ENCODE assay signal across 18 cellular contexts in genomic region chr13:81480634-81481033, GRCh38.
DNase-seq lines count a peak whose midpoint lies in the region; ATAC-seq and TF ChIP-seq lines count a peak whose summit lies in the region.
"Had no signal": no experiment of that assay in that cellular context is flagged by ENCODE, and none has a peak within 500 bp of the region (broad histone marks: within the 10 kb centered on the region; RNA-seq: fewer than 3 reads in every experiment).

No MANE protein-coding gene starts in this region.

- no peak overlapping the region for H2BK20ac ChIP-seq in H9 (ENCODE audit: low read depth, low read length, poor library complexity, severe bottlenecking)

- no peaks in the 10 kb centered on the region for H3K36me3 Mint-ChIP-seq in H9 (ENCODE audit: insufficient read depth in 1 of 3, low read depth in 3 of 3)
- H3K36me3 Mint-ChIP-seq: naive thymus-derived CD4-positive, alpha-beta T cell had no signal

- no peak overlapping the region for H2BK120ac ChIP-seq in H9 (ENCODE audit: low read depth, low read length, poor library complexity, severe bottlenecking)

- no peaks in the 10 kb centered on the region for H3K23me2 ChIP-seq in H9 (ENCODE audit: insufficient read length, low read depth, low read length, poor library complexity, severe bottlenecking)

- no peak for ATAC-seq in psoas muscle
- ATAC-seq: activated T-helper 17 cell treated with anti-CD3 and anti-CD28 coated beads, Interleukin-2, amount 50 U/mL, for 72 hours; gastrocnemius medialis; naive thymus-derived CD4-positive, alpha-beta T cell had no signal

- no peaks in the 10 kb centered on the region for H4K20me1 ChIP-seq in H9 (ENCODE audit: control insufficient read depth, insufficient read depth, insufficient read length)

- H2AFZ ChIP-seq in H9 (ENCODE audit: low read length), result no peak overlapping the region

- no peak overlapping the region for H3K14ac ChIP-seq in H9 (ENCODE audit: insufficient read depth, low read length)

- H2BK5ac ChIP-seq in H9 (ENCODE audit: insufficient read length, low read length), result no peak overlapping the region

- TF ChIP-seq EP300 in suprapubic skin (IDR thresholded peaks at IDR 0.05), result no peak

- intact Hi-C loops in psoas muscle (cut with DNase I), result no loop called here

- no peak overlapping the region for H2BK15ac ChIP-seq in H9 (ENCODE audit: low read depth, low read length)

- no peak overlapping the region for H3K9ac ChIP-seq in H9 (ENCODE audit: extremely low read depth, insufficient read length, low read length)

- H3K27ac Mint-ChIP-seq in H9, result no peak overlapping the region
- H3K27ac Mint-ChIP-seq: activated CD4-positive, alpha-beta memory T cell treated with anti-CD3 and anti-CD28 coated beads, Interleukin-2, amount 10 ng/mL, durations not matched to agents 7 days and 5 days; activated T-helper 17 cell treated with anti-CD3 and anti-CD28 coated beads, Interleukin-2, amount 50 U/mL, for 72 hours; naive thymus-derived CD4-positive, alpha-beta T cell had no signal

- no CpG with 5 or more reads among the region's 2 CpGs for WGBS in H9 (ENCODE audit: extremely low coverage, insufficient read length, low lambda C conversion rate)
- 73% methylated on average over 2 of the region's 2 CpGs for WGBS in suprapubic skin
- 32 to 44% (median 36%) methylated on average over 2 of the region's 2 CpGs for WGBS in psoas muscle, 3 donors

- H4K8ac ChIP-seq in H9 (replicated peaks; ENCODE audit: insufficient read length, low read depth, low read length), result no peak overlapping the region

- no peaks in the 10 kb centered on the region for H3K79me2 ChIP-seq in H9 (ENCODE audit: insufficient read depth, low read length)

- H2BK12ac ChIP-seq in H9 (ENCODE audit: insufficient read length, low read depth, low read length), result no peak overlapping the region

- H3K36me3 ChIP-seq in suprapubic skin, result no peaks in the 10 kb centered on the region
- H3K36me3 ChIP-seq in psoas muscle (ENCODE audit: insufficient read depth in 1 of 2, low read depth in 1 of 2), result no peaks in the 10 kb centered on the region
- H3K36me3 ChIP-seq: gastrocnemius medialis had no signal

- H3K27me3 Mint-ChIP-seq in H9 (ENCODE audit: low read depth), result no peaks in the 10 kb centered on the region
- H3K27me3 Mint-ChIP-seq: activated CD4-positive, alpha-beta memory T cell treated with anti-CD3 and anti-CD28 coated beads, Interleukin-2, amount 10 ng/mL, durations not matched to agents 7 days and 5 days; activated T-helper 17 cell treated with anti-CD3 and anti-CD28 coated beads, Interleukin-2, amount 50 U/mL, for 72 hours; naive thymus-derived CD4-positive, alpha-beta T cell had no signal

- H3K23ac ChIP-seq in H9 (ENCODE audit: insufficient read length, low read depth, low read length), result no peak overlapping the region

- H3K4me2 ChIP-seq in H9 (ENCODE audit: insufficient read depth, insufficient read length, low read length), result no peak overlapping the region

- DNase-seq in COLO829 (ENCODE audit: low spot score) (peak; percentile 2), H9 (no peak), NCI-H69 (lab: John Stamatoyannopoulos, UW) (peak; percentile 65), kidney tubule cell (ENCODE audit: low spot score) (peak; percentile 40), iPS-NIHi11 (ENCODE audit: low spot score) (no peak), suprapubic skin (ENCODE audit: low spot score in 2 of 2) (no peak), DMS79 (lab: John Stamatoyannopoulos, UW) (no peak), psoas muscle (no peak)
- DNase-seq: activated CD4-positive, alpha-beta memory T cell treated with anti-CD3 and anti-CD28 coated beads, Interleukin-2, amount 10 ng/mL, durations not matched to agents 7 days and 5 days; effector CD8-positive, alpha-beta T cell; gastrocnemius medialis; GDM1; KG1; naive thymus-derived CD4-positive, alpha-beta T cell; NCI-H2227 treated with DMSO at 0.1 percent for 48 hours; T1000 had no signal

- no peak overlapping the region for H4K5ac ChIP-seq in H9 (ENCODE audit: insufficient read length, low read depth, low read length)

- H3K79me1 ChIP-seq in H9 (ENCODE audit: insufficient read depth, low read depth, low read length, poor library complexity, severe bottlenecking), result no peaks in the 10 kb centered on the region

- H3K27ac ChIP-seq in H9 (ENCODE audit: insufficient read length, low read depth, low read length), result no peak overlapping the region
- H3K27ac ChIP-seq in suprapubic skin, result no peak overlapping the region
- no peak overlapping the region for H3K27ac ChIP-seq in psoas muscle
- H3K27ac ChIP-seq: C4-2B, gastrocnemius medialis had no signal

- no peak overlapping the region for H2AK5ac ChIP-seq in H9 (ENCODE audit: insufficient read length, low read length)

- TF ChIP-seq POLR2A in suprapubic skin (IDR thresholded peaks at IDR 0.05), result no peak

- H3T11ph ChIP-seq in H9 (ENCODE audit: low read length), result no peak overlapping the region

- no peaks in the 10 kb centered on the region for H3K4me1 Mint-ChIP-seq in H9
- H3K4me1 Mint-ChIP-seq: activated CD4-positive, alpha-beta memory T cell treated with anti-CD3 and anti-CD28 coated beads, Interleukin-2, amount 10 ng/mL, durations not matched to agents 7 days and 5 days; activated T-helper 17 cell treated with anti-CD3 and anti-CD28 coated beads, Interleukin-2, amount 50 U/mL, for 72 hours; naive thymus-derived CD4-positive, alpha-beta T cell had no signal

- H3K18ac ChIP-seq in H9 (ENCODE audit: insufficient read length, low read depth, low read length), result no peak overlapping the region

- H3K4ac ChIP-seq in H9 (ENCODE audit: low read depth, low read length), result no peak overlapping the region

- no peaks in the 10 kb centered on the region for H3K4me1 ChIP-seq in H9 (ENCODE audit: insufficient read depth, low read length)
- H3K4me1 ChIP-seq in suprapubic skin, result no peaks in the 10 kb centered on the region
- no peaks in the 10 kb centered on the region for H3K4me1 ChIP-seq in psoas muscle
- H3K4me1 ChIP-seq: gastrocnemius medialis had no signal

- no peak overlapping the region for H3K56ac ChIP-seq in H9 (ENCODE audit: insufficient read length, low read depth, low read length)

- H3K9me3 Mint-ChIP-seq in H9, result peaks cover 0 to 3% of the 10 kb centered on the region in 2 experiments; a peak in 2 of 5 replicates

- H3K4me3 Mint-ChIP-seq in H9, result no peak overlapping the region
- H3K4me3 Mint-ChIP-seq: activated CD4-positive, alpha-beta memory T cell treated with anti-CD3 and anti-CD28 coated beads, Interleukin-2, amount 10 ng/mL, durations not matched to agents 7 days and 5 days; activated T-helper 17 cell treated with anti-CD3 and anti-CD28 coated beads, Interleukin-2, amount 50 U/mL, for 72 hours; naive thymus-derived CD4-positive, alpha-beta T cell had no signal

- H3K4me3 ChIP-seq in suprapubic skin (no peak overlapping the region), psoas muscle (no peak overlapping the region)
- H3K4me3 ChIP-seq: gastrocnemius medialis had no signal

- H3K9me3 ChIP-seq in H9 (ENCODE audit: control insufficient read depth, low read depth, low read length) (no peaks in the 10 kb centered on the region), suprapubic skin (no peaks in the 10 kb centered on the region), psoas muscle (no peaks in the 10 kb centered on the region)
- H3K9me3 ChIP-seq: gastrocnemius medialis had no signal

- TF ChIP-seq CTCF in H9 (conservative IDR thresholded peaks at IDR 0.05), result 0 out of 3 replicates have a peak, but pooled peaks have one; percentile 17
- TF ChIP-seq CTCF in suprapubic skin (IDR thresholded peaks at IDR 0.05), result no peak
- TF ChIP-seq CTCF in psoas muscle (IDR thresholded peaks at IDR 0.05), result no peak

- H3K27me3 ChIP-seq in H9 (ENCODE audit: insufficient read depth, low read length), result no peaks in the 10 kb centered on the region
- no peaks in the 10 kb centered on the region for H3K27me3 ChIP-seq in suprapubic skin
- H3K27me3 ChIP-seq in psoas muscle (ENCODE audit: insufficient read depth in 3 of 3, low read length in 2 of 3), result no peaks in the 10 kb centered on the region
- H3K27me3 ChIP-seq: gastrocnemius medialis had no signal

- no peak overlapping the region for H4K91ac ChIP-seq in H9 (ENCODE audit: insufficient read length, low read depth, low read length)

Comparison
In these comparisons a context has a peak if more than half of its experiments do, and no peak if none do; other contexts are left out.
1. DNase-seq: peak in COLO829 (single experiment), NCI-H69 (single experiment) and kidney tubule cell (single experiment); none in H9 (single experiment), iPS-NIHi11 (single experiment), suprapubic skin (0 of 2), DMS79 (single experiment) and psoas muscle (0 of 2).